ENCODE assay signal across 9 cellular contexts in the genomic region with DNA sequence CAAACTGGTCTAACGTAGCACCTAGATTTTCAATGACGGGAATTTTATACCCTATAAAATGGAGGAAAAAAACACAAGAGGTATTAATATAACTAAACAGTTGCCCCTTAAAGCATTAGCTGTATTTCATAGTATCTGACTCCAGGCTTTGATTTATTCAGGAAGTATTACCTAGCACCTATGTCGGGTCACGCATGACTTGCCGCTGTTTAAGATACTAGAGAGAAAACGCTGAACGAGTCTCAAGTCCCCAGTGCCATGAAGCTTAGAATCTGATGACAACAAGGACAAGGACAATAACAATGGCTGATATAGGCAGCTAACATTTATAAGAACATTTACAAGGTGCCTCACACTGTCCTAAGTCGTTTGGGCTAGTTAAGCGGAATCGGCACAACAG. TPM values are rescaled to one million over a fixed set of nuclear protein-coding genes. Genes with fewer than 3 reads are reported as not detected.
DNase-seq lines count a peak whose midpoint lies in the region; ATAC-seq, FAIRE-seq and TF ChIP-seq lines count a peak whose summit lies in the region.
"Had no signal": no experiment of that assay in that cellular context is flagged by ENCODE, and none has a peak within 500 bp of the region (broad histone marks: within the 10 kb centered on the region; RNA-seq: fewer than 3 reads in every experiment).

No MANE protein-coding gene starts in this region.

- intact Hi-C loops in left ventricle myocardium inferior (cut with micrococcal nuclease) (no loop called here), left cardiac atrium (cut with DNase I) (no loop called here), tibial artery (cut with DNase I; ENCODE audit: low total_unique reads) (no loop called here)

- H3K4me3 ChIP-seq in left ventricle myocardium inferior (peak overlapping the region; percentile 87), keratinocyte (ENCODE audit: control insufficient read depth in 2 of 3, extremely low read depth in 1 of 3, insufficient read depth in 2 of 3, low read depth in 1 of 3, low read length in 3 of 3) (peak overlapping the region; percentile 96 to 100 (median 99)), tibial artery (peak overlapping the region; percentile 79 to 97)

- H3K4me1 ChIP-seq in left ventricle myocardium inferior (peaks cover 52% of the 10 kb centered on the region), keratinocyte (ENCODE audit: control insufficient read depth, extremely low read depth, insufficient read depth, low read length) (peaks cover 42% of the 10 kb centered on the region), tibial artery (peaks cover 0 to 27% (median 22%) of the 10 kb centered on the region in 4 donors)

- TF ChIP-seq CTCF in left ventricle myocardium inferior (IDR thresholded peaks at IDR 0.05; ENCODE audit: borderline replicate concordance), result no peak
- TF ChIP-seq CTCF in keratinocyte (optimal IDR thresholded peaks at IDR 0.05 in 1 of 3, IDR thresholded peaks at IDR 0.05 in 1 of 3, conservative IDR thresholded peaks at IDR 0.05 in 1 of 3; ENCODE audit: extremely low read depth in 1 of 3, insufficient read depth in 2 of 3, low read length in 3 of 3), result no peak
- no peak for TF ChIP-seq CTCF in tibial artery (IDR thresholded peaks at IDR 0.05)

- H3K27ac Mint-ChIP-seq in activated CD8-positive, alpha-beta T cell treated with anti-CD3 and anti-CD28 coated beads, Interleukin-2, amount 10 ng/mL, durations not matched to agents 7 days and 5 days, result peak overlapping the region; percentile 93

- ATAC-seq in left cardiac atrium (no peak), GM18517 (IDR thresholded peaks at IDR 0.05; ENCODE audit: unreplicated experiment) (no peak)
- ATAC-seq in activated CD8-positive, alpha-beta T cell treated with anti-CD3 and anti-CD28 coated beads, Interleukin-2, amount 10 ng/mL, durations not matched to agents 7 days and 5 days, result no peak

- no peak overlapping the region for H2AFZ ChIP-seq in keratinocyte (ENCODE audit: control insufficient read depth, low read length)

- peaks cover 47% of the 10 kb centered on the region for H3K36me3 Mint-ChIP-seq in activated CD8-positive, alpha-beta T cell treated with anti-CD3 and anti-CD28 coated beads, Interleukin-2, amount 10 ng/mL, durations not matched to agents 7 days and 5 days (ENCODE audit: low read depth)

- peak overlapping the region; percentile 96 for H3K9ac ChIP-seq in keratinocyte (ENCODE audit: control insufficient read depth, extremely low read depth, insufficient read depth, low read length)

- peaks cover 44% of the 10 kb centered on the region for H3K4me1 Mint-ChIP-seq in activated CD8-positive, alpha-beta T cell treated with anti-CD3 and anti-CD28 coated beads, Interleukin-2, amount 10 ng/mL, durations not matched to agents 7 days and 5 days (ENCODE audit: low read depth)

- peaks cover 14% of the 10 kb centered on the region for H3K36me3 ChIP-seq in left ventricle myocardium inferior
- peaks cover 4 to 18% of the 10 kb centered on the region in 2 experiments for H3K36me3 ChIP-seq in keratinocyte (ENCODE audit: control insufficient read depth in 2 of 2, extremely low read depth in 1 of 2, insufficient read depth in 2 of 2, low read length in 2 of 2)
- peaks cover 0 to 8% (median 1%) of the 10 kb centered on the region in 3 donors for H3K36me3 ChIP-seq in tibial artery

- H3K9me3 ChIP-seq in left ventricle myocardium inferior (replicated peaks), result no peaks in the 10 kb centered on the region
- no peaks in the 10 kb centered on the region for H3K9me3 ChIP-seq in keratinocyte (ENCODE audit: control insufficient read depth, low read depth, low read length)
- H3K9me3 ChIP-seq in tibial artery, result no peaks in the 10 kb centered on the region

- FAIRE-seq in keratinocyte (lab: Jason Lieb, UNC), result no peak

- H3K9me3 Mint-ChIP-seq in activated CD8-positive, alpha-beta T cell treated with anti-CD3 and anti-CD28 coated beads, Interleukin-2, amount 10 ng/mL, durations not matched to agents 7 days and 5 days (ENCODE audit: insufficient read depth), result no peaks in the 10 kb centered on the region

- H3K27me3 Mint-ChIP-seq in activated CD8-positive, alpha-beta T cell treated with anti-CD3 and anti-CD28 coated beads, Interleukin-2, amount 10 ng/mL, durations not matched to agents 7 days and 5 days (ENCODE audit: low read depth), result no peaks in the 10 kb centered on the region

- CTCF ChIA-PET in activated CD8-positive, alpha-beta T cell treated with anti-CD3 and anti-CD28 coated beads, Interleukin-2, amount 10 ng/mL, durations not matched to agents 7 days and 5 days (lab: Charles Lee), result interaction anchor here (0.9 to 15.0 kb wide), 12 partner anchors 9 to 360 kb away, joined by 3 to 202 read pairs (median 6); no protein-coding TSS in a partner anchor

- dilution Hi-C loops in keratinocyte (cut with MboI; ENCODE audit: extremely low pct_ligation_motif_present, low sequenced_read_pairs), result no loop called here

- H3K27ac ChIP-seq in left ventricle myocardium inferior (replicated peaks), result no peak overlapping the region
- peak overlapping the region; percentile 93 for H3K27ac ChIP-seq in keratinocyte (ENCODE audit: control insufficient read depth, insufficient read depth, low read length)
- no peak overlapping the region for H3K27ac ChIP-seq in tibial artery

- H3K4me3 Mint-ChIP-seq in activated CD8-positive, alpha-beta T cell treated with anti-CD3 and anti-CD28 coated beads, Interleukin-2, amount 10 ng/mL, durations not matched to agents 7 days and 5 days, result peak overlapping the region; percentile 98

- peaks cover 12% of the 10 kb centered on the region for H4K20me1 ChIP-seq in keratinocyte (ENCODE audit: control insufficient read depth, extremely low read depth, insufficient read depth, low read length)

- no peak for DNase-seq in left ventricle myocardium inferior
- no peak for DNase-seq in left cardiac atrium
- DNase-seq in activated CD8-positive, alpha-beta T cell treated with anti-CD3 and anti-CD28 coated beads, Interleukin-2, amount 10 ng/mL, durations not matched to agents 7 days and 5 days, result no peak
- no peak for DNase-seq in keratinocyte (ENCODE audit: low read depth, low spot score)
- DNase-seq in tibial artery, result no peak
- no peak for DNase-seq in CD1c-positive myeloid dendritic cell (ENCODE audit: extremely low spot score)
- no peak for DNase-seq in stimulated activated CD4-positive, alpha-beta T cell treated with anti-CD3 and anti-CD28 coated beads, Interleukin-4, amount 100 ng/mL, for 4 hours
- DNase-seq: NCI-H1048 had no signal

- peaks cover 61% of the 10 kb centered on the region for H3K79me2 ChIP-seq in keratinocyte (ENCODE audit: control insufficient read depth, insufficient read depth, low read length)

- peak overlapping the region; percentile 80 for H3K4me2 ChIP-seq in keratinocyte (ENCODE audit: control insufficient read depth, extremely low read depth, insufficient read depth, low read depth, low read length)

- POLR2A ChIA-PET in activated CD8-positive, alpha-beta T cell treated with anti-CD3 and anti-CD28 coated beads, Interleukin-2, amount 10 ng/mL, durations not matched to agents 7 days and 5 days (lab: Charles Lee), result interaction anchor here (1.6 to 4.2 kb wide), 4 partner anchors 9 to 360 kb away, joined by 4 to 36 read pairs (median 24); a partner anchor contains a TSS

- H3K9me1 ChIP-seq in keratinocyte (ENCODE audit: control insufficient read depth, extremely low read depth, insufficient read depth, low read length), result no peaks in the 10 kb centered on the region

- H3K27me3 ChIP-seq in left ventricle myocardium inferior (ENCODE audit: low read depth) (no peaks in the 10 kb centered on the region), keratinocyte (ENCODE audit: control insufficient read depth, extremely low read depth, insufficient read depth, low read length) (no peaks in the 10 kb centered on the region), tibial artery (no peaks in the 10 kb centered on the region)

RNA-seq across cellular contexts. Expression of a gene that starts 1.9 kb away (rescaled TPM):
- total RNA-seq in left ventricle myocardium inferior (26.8 TPM), left cardiac atrium (10 to 100 TPM; 26.7 to 36.7 TPM)
- total RNA-seq in activated CD8-positive, alpha-beta T cell treated with anti-CD3 and anti-CD28 coated beads, Interleukin-2, amount 10 ng/mL, durations not matched to agents 7 days and 5 days, result 100 to 1,000 TPM; 138 to 144 TPM
- 44.3 to 106 TPM (median 82.6 TPM) in 3 replicates for polyA plus RNA-seq in keratinocyte
- 82.8 TPM for polyA plus RNA-seq in keratinocyte (2011; ENCODE audit: low read depth)
- polyA plus RNA-seq in keratinocyte (2011; cell fraction: cytosol; rRNA removed), result 50.8 and 74.7 TPM in 2 replicates
- polyA plus RNA-seq in keratinocyte (2011; cell fraction: nucleus; rRNA removed), result 63.5 and 120 TPM in 2 replicates
- polyA plus RNA-seq in keratinocyte (2012; ENCODE audit: low replicate concordance), result 59.6 and 90.9 TPM in 2 replicates
- polyA minus RNA-seq in keratinocyte, result 10.4 to 33.9 TPM (median 19.7 TPM) in 3 replicates
- polyA minus RNA-seq in keratinocyte (2011; cell fraction: cytosol; rRNA and poly(A)+ RNA removed), result 19.0 TPM
- 13.9 and 21.9 TPM in 2 replicates for polyA minus RNA-seq in keratinocyte (2011; cell fraction: nucleus; rRNA and poly(A)+ RNA removed)

RNA-seq across cellular contexts. Expression of a gene that starts 15.8 kb away (rescaled TPM):
- total RNA-seq in left ventricle myocardium inferior, result 50.6 TPM
- total RNA-seq in left cardiac atrium, result 10 to 100 TPM; 37.7 to 66.2 TPM
- 10 to 100 TPM; 29.8 to 32.2 TPM for total RNA-seq in activated CD8-positive, alpha-beta T cell treated with anti-CD3 and anti-CD28 coated beads, Interleukin-2, amount 10 ng/mL, durations not matched to agents 7 days and 5 days
- 56.3 to 82.2 TPM (median 76.8 TPM) in 3 replicates for polyA plus RNA-seq in keratinocyte
- 175 TPM for polyA plus RNA-seq in keratinocyte (2011; ENCODE audit: low read depth)
- polyA plus RNA-seq in keratinocyte (2011; cell fraction: cytosol; rRNA removed), result 54.9 and 69.2 TPM in 2 replicates
- polyA plus RNA-seq in keratinocyte (2011; cell fraction: nucleus; rRNA removed), result 65.6 and 96.4 TPM in 2 replicates
- 55.9 and 57.6 TPM in 2 replicates for polyA plus RNA-seq in keratinocyte (2012; ENCODE audit: low replicate concordance)
- polyA minus RNA-seq in keratinocyte, result 11.6 to 29.9 TPM (median 25.8 TPM) in 3 replicates
- polyA minus RNA-seq in keratinocyte (2011; cell fraction: cytosol; rRNA and poly(A)+ RNA removed), result 39.3 TPM
- 17.4 and 19.2 TPM in 2 replicates for polyA minus RNA-seq in keratinocyte (2011; cell fraction: nucleus; rRNA and poly(A)+ RNA removed)

RNA-seq across cellular contexts. Expression of a gene that starts 41.3 kb away (rescaled TPM):
- total RNA-seq in left ventricle myocardium inferior, result 15.1 TPM
- total RNA-seq in left cardiac atrium, result 10 to 100 TPM; 18.8 to 42.0 TPM
- total RNA-seq in activated CD8-positive, alpha-beta T cell treated with anti-CD3 and anti-CD28 coated beads, Interleukin-2, amount 10 ng/mL, durations not matched to agents 7 days and 5 days, result 10 to 100 TPM; 44.6 to 46.4 TPM
- polyA plus RNA-seq in keratinocyte, result 18.1 to 28.3 TPM (median 27.0 TPM) in 3 replicates
- polyA plus RNA-seq in keratinocyte (2011; ENCODE audit: low read depth), result 5.1 TPM
- 15.2 and 20.9 TPM in 2 replicates for polyA plus RNA-seq in keratinocyte (2011; cell fraction: cytosol; rRNA removed)
- 33.3 and 36.1 TPM in 2 replicates for polyA plus RNA-seq in keratinocyte (2011; cell fraction: nucleus; rRNA removed)
- 7.2 and 21.3 TPM in 2 replicates for polyA plus RNA-seq in keratinocyte (2012; ENCODE audit: low replicate concordance)
- 19.8 to 29.4 TPM (median 20.2 TPM) in 3 replicates for polyA minus RNA-seq in keratinocyte
- 16.7 TPM for polyA minus RNA-seq in keratinocyte (2011; cell fraction: cytosol; rRNA and poly(A)+ RNA removed)
- 24.5 and 51.2 TPM in 2 replicates for polyA minus RNA-seq in keratinocyte (2011; cell fraction: nucleus; rRNA and poly(A)+ RNA removed)
